8 cellular contexts compared by ENCODE assay signal in genomic region chr6:44257007-44257752, GRCh38. TPM values are rescaled to one million over a fixed set of nuclear protein-coding genes. Genes with fewer than 3 reads are reported as not detected.
A peak's percentile ranks its signal among the peaks of the same experiment; 100 is the strongest.
DNase-seq lines count a peak whose midpoint lies in the region; ATAC-seq and TF ChIP-seq lines count a peak whose summit lies in the region.

Gene SLC35B2 (minus strand): TSS chr6:44257528. CDS start chr6:44257410, 118 bp downstream.

- H3K9me3 ChIP-seq in HUES6 (ENCODE audit: control insufficient read depth, insufficient read depth, low read depth, low read length) = no peaks in the 10 kb centered on the region
- H3K9me3 ChIP-seq in neuron (ENCODE audit: low read length) = no peaks in the 10 kb centered on the region
- no peaks in the 10 kb centered on the region for H3K9me3 ChIP-seq in upper lobe of right lung

- POLR2A ChIA-PET in RWPE1 (lab: Yijun Ruan, JAX; ENCODE audit: low non-redundant PET) = interaction anchor here (1.6 kb wide), 1 partner anchor 10 kb away, joined by 6 read pairs; the partner anchor contains the start of gene HSP90AB1

- TF ChIP-seq CTCF in RWPE1 (conservative IDR thresholded peaks at IDR 0.05; ENCODE audit: low read depth) (peak; percentile 94), upper lobe of right lung (IDR thresholded peaks at IDR 0.05) (peak; percentile 62)

- CTCF ChIA-PET in RWPE1 (lab: Yijun Ruan, JAX) = interaction anchor here (0.6 to 1.4 kb wide), 11 partner anchors 8 to 771 kb away, joined by 3 to 8 read pairs (median 4); no protein-coding TSS in a partner anchor

- peak within 1 kb of the TSS; percentile 92 for H3K4me3 ChIP-seq in HUES6 (ENCODE audit: low read depth, low read length)
- peak within 1 kb of the TSS; percentile 96 for H3K4me3 ChIP-seq in neuron (ENCODE audit: low read length)
- H3K4me3 ChIP-seq in upper lobe of right lung = peak within 1 kb of the TSS; percentile 94

- H3K36me3 ChIP-seq in HUES6 (ENCODE audit: control insufficient read depth, insufficient read depth, low read length) (peaks cover 54% of the 10 kb centered on the region), neuron (ENCODE audit: insufficient read depth, low read length) (peaks cover 55% of the 10 kb centered on the region), upper lobe of right lung (peaks cover 40% of the 10 kb centered on the region)

- intact Hi-C loops in upper lobe of right lung (cut with DNase I) = no loop called here

- DNase-seq in DMS53 (lab: John Stamatoyannopoulos, UW) (peak; percentile 88), RWPE1 (ENCODE audit: low spot score) (peak; percentile 81), germinal center (ENCODE audit: low spot score) (peak; percentile 84), upper lobe of right lung (peak; percentile 85)
- DNase-seq in activated naive CD4-positive, alpha-beta T cell treated with anti-CD3 and anti-CD28 coated beads, Interleukin-2, amount 50 U/mL, for 16 hours = peak; percentile 69

- peak within 1 kb of the TSS; percentile 93 for H3K9ac ChIP-seq in HUES6 (ENCODE audit: low read length)

- peak within 1 kb of the TSS; percentile 55 for H2AFZ ChIP-seq in neuron (ENCODE audit: low read depth, low read length)

- no peaks in the 10 kb centered on the region for H3K27me3 ChIP-seq in HUES6 (ENCODE audit: control insufficient read depth, insufficient read depth, low read length)
- H3K27me3 ChIP-seq in neuron (ENCODE audit: insufficient read depth, low read length) = no peaks in the 10 kb centered on the region
- no peaks in the 10 kb centered on the region for H3K27me3 ChIP-seq in upper lobe of right lung

- ATAC-seq in GM21381 (IDR thresholded peaks at IDR 0.05; ENCODE audit: unreplicated experiment) = peak; percentile 44
- ATAC-seq in upper lobe of right lung = peak; percentile 93

- H3K27ac ChIP-seq in HUES6 (ENCODE audit: low read depth, low read length) (peak within 1 kb of the TSS; percentile 91; the same call in 1 of the 2 replicates), RWPE1 (peak within 1 kb of the TSS; percentile 83), upper lobe of right lung (peak within 1 kb of the TSS; percentile 89)

- H3K4me1 ChIP-seq in HUES6 (ENCODE audit: control insufficient read depth, insufficient read depth, low read length) = peaks cover 14% of the 10 kb centered on the region
- H3K4me1 ChIP-seq in neuron (ENCODE audit: insufficient read depth, low read length) = peaks cover 26% of the 10 kb centered on the region
- H3K4me1 ChIP-seq in upper lobe of right lung = peaks cover 18% of the 10 kb centered on the region

RNA-seq across cellular contexts. Expression of gene SLC35B2, which starts in this region (rescaled TPM):
- 32.3 TPM for total RNA-seq in upper lobe of right lung

Comparison
In these comparisons a context has a peak if more than half of its experiments do, and no peak if none do; other contexts are left out.
1. Peak in every context shown above with its lines: DNase-seq, ATAC-seq, H3K4me3 ChIP-seq and H3K27ac ChIP-seq.